12 cellular contexts compared by ENCODE assay signal in the genomic region with DNA sequence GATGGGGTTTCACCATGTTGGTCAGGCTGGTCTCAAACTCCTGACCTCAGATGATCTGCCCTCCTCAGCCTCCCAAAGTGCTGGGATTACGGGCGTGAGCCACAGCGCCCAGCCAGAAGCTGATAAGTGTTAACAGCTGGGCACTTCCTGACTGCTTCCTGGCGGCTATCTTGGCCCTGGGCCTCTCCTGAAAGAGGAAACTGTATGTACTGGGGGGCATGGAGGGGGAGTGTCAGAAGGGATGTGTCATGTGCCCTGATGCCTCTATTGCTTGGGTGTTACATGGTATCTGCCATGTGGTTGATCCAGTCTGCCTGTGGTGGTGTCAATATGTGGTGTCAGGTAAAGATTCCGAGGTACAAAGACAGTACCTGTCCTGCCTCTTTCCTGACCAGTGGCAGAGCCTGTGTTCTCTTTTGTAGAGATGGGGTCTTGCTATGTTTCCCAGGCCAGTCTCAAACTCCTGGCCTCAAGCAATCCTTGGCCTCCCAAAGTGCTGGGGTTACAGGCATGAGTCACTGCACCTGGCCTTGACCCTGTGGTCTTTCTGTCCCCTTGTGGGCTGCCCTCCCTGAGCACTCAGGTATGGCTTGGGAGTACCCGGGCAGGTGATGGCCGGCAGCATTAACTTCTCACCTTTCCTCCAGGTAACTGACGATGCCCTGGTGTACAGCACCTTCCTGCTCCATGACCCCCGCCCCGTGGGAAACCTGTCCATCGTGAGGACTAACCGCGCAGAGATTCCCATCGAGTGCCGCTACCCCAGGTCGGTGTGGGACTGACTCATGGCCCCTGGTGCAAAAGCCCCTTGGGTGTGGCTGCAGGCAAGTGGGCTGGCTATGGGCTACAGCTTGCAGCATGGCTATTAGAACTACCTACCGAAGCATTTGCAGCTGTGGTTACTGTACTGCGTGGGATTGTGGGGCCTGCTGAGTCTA. TPM values are rescaled to one million over a fixed set of nuclear protein-coding genes. Genes with fewer than 3 reads are reported as not detected.
DNase-seq lines count a peak whose midpoint lies in the region; ATAC-seq and TF ChIP-seq lines count a peak whose summit lies in the region.
"Had no signal": no experiment of that assay in that cellular context is flagged by ENCODE, and none has a peak within 500 bp of the region (broad histone marks: within the 10 kb centered on the region; RNA-seq: fewer than 3 reads in every experiment).

No MANE protein-coding gene starts in this region.

- H3K27ac Mint-ChIP-seq in natural killer cell treated with Interleukin-12 subunit alpha and Interleukin-12 subunit beta and Interleukin-15 and Interleukin-18, amount 100 ng/mL, for 72 hours: no peak overlapping the region
- no peak overlapping the region for H3K27ac Mint-ChIP-seq in natural killer cell
- no peak overlapping the region for H3K27ac Mint-ChIP-seq in WTC11
- no peak overlapping the region for H3K27ac Mint-ChIP-seq in activated naive CD4-positive, alpha-beta T cell treated with anti-CD3 and anti-CD28 coated beads, Interleukin-2, amount 10 ng/mL, durations not matched to agents 7 days and 5 days
- H3K27ac Mint-ChIP-seq in activated CD4-positive, alpha-beta memory T cell treated with anti-CD3 and anti-CD28 coated beads for 36 hours: no peak overlapping the region
- H3K27ac Mint-ChIP-seq: activated CD4-positive, alpha-beta memory T cell treated with anti-CD3 and anti-CD28 coated beads, Interleukin-2, amount 10 ng/mL, durations not matched to agents 7 days and 5 days; stimulated activated memory B cell treated with anti-CD40 and anti-IgM and Interleukin-4, amounts not matched to agents 10 μg/mL and 1 μg/mL and 100 μg/mL, for 72 hours had no signal

- peaks cover 0 to 10% of the 10 kb centered on the region in 2 donors for H3K4me1 Mint-ChIP-seq in natural killer cell treated with Interleukin-12 subunit alpha and Interleukin-12 subunit beta and Interleukin-15 and Interleukin-18, amount 100 ng/mL, for 72 hours (ENCODE audit: low read depth in 2 of 2)
- H3K4me1 Mint-ChIP-seq in natural killer cell (peaks cover 0 to 4% of the 10 kb centered on the region in 2 donors), WTC11 (peaks cover 17% of the 10 kb centered on the region)
- H3K4me1 Mint-ChIP-seq in activated naive CD4-positive, alpha-beta T cell treated with anti-CD3 and anti-CD28 coated beads, Interleukin-2, amount 10 ng/mL, durations not matched to agents 7 days and 5 days: peaks cover 8% of the 10 kb centered on the region
- H3K4me1 Mint-ChIP-seq in activated CD4-positive, alpha-beta memory T cell treated with anti-CD3 and anti-CD28 coated beads for 36 hours (ENCODE audit: low read depth): peaks cover 3% of the 10 kb centered on the region

- CTCF ChIA-PET in WTC11 (lab: Charles Lee): interaction anchor here (0.6 kb wide), 1 partner anchor 130 kb away, joined by 4 read pairs; no protein-coding TSS in a partner anchor
- CTCF ChIA-PET in activated naive CD4-positive, alpha-beta T cell treated with anti-CD3 and anti-CD28 coated beads, Interleukin-2, amount 10 ng/mL, durations not matched to agents 7 days and 5 days (lab: Charles Lee): no interaction called here
- CTCF ChIA-PET in activated CD4-positive, alpha-beta memory T cell treated with anti-CD3 and anti-CD28 coated beads for 36 hours (lab: Charles Lee): no interaction called here

- H3K36me3 Mint-ChIP-seq in natural killer cell treated with Interleukin-12 subunit alpha and Interleukin-12 subunit beta and Interleukin-15 and Interleukin-18, amount 100 ng/mL, for 72 hours: no peaks in the 10 kb centered on the region
- H3K36me3 Mint-ChIP-seq in natural killer cell (no peaks in the 10 kb centered on the region), WTC11 (no peaks in the 10 kb centered on the region)
- H3K36me3 Mint-ChIP-seq in activated naive CD4-positive, alpha-beta T cell treated with anti-CD3 and anti-CD28 coated beads, Interleukin-2, amount 10 ng/mL, durations not matched to agents 7 days and 5 days: no peaks in the 10 kb centered on the region
- H3K36me3 Mint-ChIP-seq in activated CD4-positive, alpha-beta memory T cell treated with anti-CD3 and anti-CD28 coated beads for 36 hours: no peaks in the 10 kb centered on the region
- H3K36me3 Mint-ChIP-seq: stimulated activated memory B cell treated with anti-CD40 and anti-IgM and Interleukin-4, amounts not matched to agents 10 μg/mL and 1 μg/mL and 100 μg/mL, for 72 hours had no signal

- H3K9me3 Mint-ChIP-seq in natural killer cell treated with Interleukin-12 subunit alpha and Interleukin-12 subunit beta and Interleukin-15 and Interleukin-18, amount 100 ng/mL, for 72 hours: no peaks in the 10 kb centered on the region
- H3K9me3 Mint-ChIP-seq in natural killer cell (no peaks in the 10 kb centered on the region), WTC11 (no peaks in the 10 kb centered on the region)
- H3K9me3 Mint-ChIP-seq in activated naive CD4-positive, alpha-beta T cell treated with anti-CD3 and anti-CD28 coated beads, Interleukin-2, amount 10 ng/mL, durations not matched to agents 7 days and 5 days: no peaks in the 10 kb centered on the region
- no peaks in the 10 kb centered on the region for H3K9me3 Mint-ChIP-seq in activated CD4-positive, alpha-beta memory T cell treated with anti-CD3 and anti-CD28 coated beads for 36 hours
- H3K9me3 Mint-ChIP-seq: activated CD4-positive, alpha-beta memory T cell treated with anti-CD3 and anti-CD28 coated beads, Interleukin-2, amount 10 ng/mL, durations not matched to agents 7 days and 5 days; stimulated activated memory B cell treated with anti-CD40 and anti-IgM and Interleukin-4, amounts not matched to agents 10 μg/mL and 1 μg/mL and 100 μg/mL, for 72 hours had no signal

- POLR2A ChIA-PET in WTC11 (lab: Charles Lee): no interaction called here
- POLR2A ChIA-PET in activated CD4-positive, alpha-beta memory T cell treated with anti-CD3 and anti-CD28 coated beads for 36 hours (lab: Charles Lee): no interaction called here

- no peak for ATAC-seq in natural killer cell treated with Interleukin-12 subunit alpha and Interleukin-12 subunit beta and Interleukin-15 and Interleukin-18, amount 100 ng/mL, for 72 hours
- ATAC-seq in natural killer cell (no peak), WTC11 (peak; percentile 19), HG03095 (IDR thresholded peaks at IDR 0.05; ENCODE audit: unreplicated experiment) (no peak)
- ATAC-seq: Panc1; stimulated activated memory B cell treated with anti-CD40 and anti-IgM and Interleukin-4, amounts not matched to agents 10 μg/mL and 1 μg/mL and 100 μg/mL, for 72 hours had no signal

- no peaks in the 10 kb centered on the region for H3K27me3 Mint-ChIP-seq in natural killer cell treated with Interleukin-12 subunit alpha and Interleukin-12 subunit beta and Interleukin-15 and Interleukin-18, amount 100 ng/mL, for 72 hours
- H3K27me3 Mint-ChIP-seq in natural killer cell (ENCODE audit: low read depth in 2 of 2) (no peaks in the 10 kb centered on the region), WTC11 (ENCODE audit: low read depth) (no peaks in the 10 kb centered on the region; the same call in 1 of the 2 replicates)
- peaks cover 9% of the 10 kb centered on the region for H3K27me3 Mint-ChIP-seq in activated naive CD4-positive, alpha-beta T cell treated with anti-CD3 and anti-CD28 coated beads, Interleukin-2, amount 10 ng/mL, durations not matched to agents 7 days and 5 days
- no peaks in the 10 kb centered on the region for H3K27me3 Mint-ChIP-seq in activated CD4-positive, alpha-beta memory T cell treated with anti-CD3 and anti-CD28 coated beads for 36 hours
- H3K27me3 Mint-ChIP-seq: activated CD4-positive, alpha-beta memory T cell treated with anti-CD3 and anti-CD28 coated beads, Interleukin-2, amount 10 ng/mL, durations not matched to agents 7 days and 5 days had no signal

- no peak for TF ChIP-seq CTCF in natural killer cell (IDR thresholded peaks at IDR 0.05)
- TF ChIP-seq CTCF in WTC11 (IDR thresholded peaks at IDR 0.05): no peak

- peak; percentile 28 for DNase-seq in natural killer cell treated with Interleukin-12 subunit alpha and Interleukin-12 subunit beta and Interleukin-15 and Interleukin-18, amount 100 ng/mL, for 72 hours (ENCODE audit: low spot score)
- DNase-seq in natural killer cell (no peak), WTC11 (ENCODE audit: low spot score) (no peak), islet precursor cell (peak; percentile 56), T-helper 2 cell (no peak)
- no peak for DNase-seq in activated naive CD4-positive, alpha-beta T cell treated with anti-CD3 and anti-CD28 coated beads, Interleukin-2, amount 10 ng/mL, durations not matched to agents 7 days and 5 days
- DNase-seq in activated CD4-positive, alpha-beta memory T cell treated with anti-CD3 and anti-CD28 coated beads for 36 hours: no peak
- DNase-seq: activated CD4-positive, alpha-beta memory T cell treated with anti-CD3 and anti-CD28 coated beads, Interleukin-2, amount 10 ng/mL, durations not matched to agents 7 days and 5 days; NCI-H1092 treated with DMSO at 0.1 percent for 48 hours had no signal

- H3K4me3 Mint-ChIP-seq in natural killer cell treated with Interleukin-12 subunit alpha and Interleukin-12 subunit beta and Interleukin-15 and Interleukin-18, amount 100 ng/mL, for 72 hours: no peak overlapping the region
- H3K4me3 Mint-ChIP-seq in natural killer cell (no peak overlapping the region), WTC11 (no peak overlapping the region)
- H3K4me3 Mint-ChIP-seq in activated naive CD4-positive, alpha-beta T cell treated with anti-CD3 and anti-CD28 coated beads, Interleukin-2, amount 10 ng/mL, durations not matched to agents 7 days and 5 days: no peak overlapping the region
- no peak overlapping the region for H3K4me3 Mint-ChIP-seq in activated CD4-positive, alpha-beta memory T cell treated with anti-CD3 and anti-CD28 coated beads for 36 hours
- H3K4me3 Mint-ChIP-seq: activated CD4-positive, alpha-beta memory T cell treated with anti-CD3 and anti-CD28 coated beads, Interleukin-2, amount 10 ng/mL, durations not matched to agents 7 days and 5 days; stimulated activated memory B cell treated with anti-CD40 and anti-IgM and Interleukin-4, amounts not matched to agents 10 μg/mL and 1 μg/mL and 100 μg/mL, for 72 hours had no signal

- intact Hi-C loops in natural killer cell (cut with micrococcal nuclease): no loop called here
- intact Hi-C loops in activated CD4-positive, alpha-beta memory T cell treated with anti-CD3 and anti-CD28 coated beads for 36 hours (cut with micrococcal nuclease): no loop called here

RNA-seq across cellular contexts. Expression of a gene that starts 4.4 kb away (rescaled TPM):
- 1 to 10 TPM in 1 of 2 donors, under 1 TPM in 1; 0.39 to 8.4 TPM for total RNA-seq in natural killer cell treated with Interleukin-12 subunit alpha and Interleukin-12 subunit beta and Interleukin-15 and Interleukin-18, amount 100 ng/mL, for 72 hours
- total RNA-seq in natural killer cell: 10 to 100 TPM in 1 of 3 donors, 1 to 10 TPM in 2; 1.9 to 12.9 (median 6.1) TPM
- total RNA-seq in WTC11 (2021): 1.8 to 9.3 TPM (median 3.3 TPM) in 3 replicates
- total RNA-seq in activated CD4-positive, alpha-beta memory T cell treated with anti-CD3 and anti-CD28 coated beads for 36 hours: 10 to 100 TPM; 19.4 to 20.4 TPM

RNA-seq across cellular contexts. Expression of a gene that starts 19.6 kb away (rescaled TPM):
- under 1 TPM; 0.24 to 0.47 TPM for total RNA-seq in natural killer cell treated with Interleukin-12 subunit alpha and Interleukin-12 subunit beta and Interleukin-15 and Interleukin-18, amount 100 ng/mL, for 72 hours
- total RNA-seq in natural killer cell: under 1 TPM in 1 of 3 donors, not detected in 2; 0.40 TPM
- total RNA-seq in WTC11 (2021): 18.1 to 27.9 TPM (median 24.4 TPM) in 3 replicates
- under 1 TPM; 0.81 to 0.87 TPM for total RNA-seq in activated CD4-positive, alpha-beta memory T cell treated with anti-CD3 and anti-CD28 coated beads for 36 hours

RNA-seq across cellular contexts. Expression of a gene that starts 32.4 kb away (rescaled TPM):
- 10 to 100 TPM; 34.3 to 36.5 TPM for total RNA-seq in natural killer cell treated with Interleukin-12 subunit alpha and Interleukin-12 subunit beta and Interleukin-15 and Interleukin-18, amount 100 ng/mL, for 72 hours
- total RNA-seq in natural killer cell: 10 to 100 TPM; 32.3 to 48.3 (median 40.5) TPM
- total RNA-seq in WTC11 (2021): 60.9 to 79.2 TPM (median 62.1 TPM) in 3 replicates
- 10 to 100 TPM; 15.9 to 16.5 TPM for total RNA-seq in activated CD4-positive, alpha-beta memory T cell treated with anti-CD3 and anti-CD28 coated beads for 36 hours

Comparison
In these comparisons a context has a peak if more than half of its experiments do, and no peak if none do; other contexts are left out.
1. DNase-seq: peak in natural killer cell treated with Interleukin-12 subunit alpha and Interleukin-12 subunit beta and Interleukin-15 and Interleukin-18, amount 100 ng/mL, for 72 hours (single experiment) and islet precursor cell (single experiment); none in natural killer cell (single experiment), WTC11 (single experiment), T-helper 2 cell (0 of 5), activated naive CD4-positive, alpha-beta T cell treated with anti-CD3 and anti-CD28 coated beads, Interleukin-2, amount 10 ng/mL, durations not matched to agents 7 days and 5 days (single experiment) and activated CD4-positive, alpha-beta memory T cell treated with anti-CD3 and anti-CD28 coated beads for 36 hours (single experiment).
2. RNA of a gene that starts 19.6 kb away (total RNA-seq): 18.1 to 27.9 TPM in WTC11; 0.81 to 0.87 TPM in activated CD4-positive, alpha-beta memory T cell treated with anti-CD3 and anti-CD28 coated beads for 36 hours, 0.24 to 0.47 TPM in natural killer cell treated with Interleukin-12 subunit alpha and Interleukin-12 subunit beta and Interleukin-15 and Interleukin-18, amount 100 ng/mL, for 72 hours and 0.40 TPM in natural killer cell; every median in the first group is over 10 times any median in the second.